Comparison of ENCODE assay signal across 24 cellular contexts in genomic region chr5:50318220-50318619, GRCh38.
DNase-seq lines count a peak whose midpoint lies in the region; ATAC-seq, FAIRE-seq and TF ChIP-seq lines count a peak whose summit lies in the region.
"Had no signal": no experiment of that assay in that cellular context is flagged by ENCODE, and none has a peak within 500 bp of the region (broad histone marks: within the 10 kb centered on the region; RNA-seq: fewer than 3 reads in every experiment).

No MANE protein-coding gene starts in this region.

- CTCF ChIA-PET in A549 (lab: Yijun Ruan, JAX) (no interaction called here), IMR-90 (lab: Yijun Ruan, JAX) (no interaction called here), K562 (lab: Yijun Ruan, JAX; ENCODE audit: low intra/inter-chr PET ratio) (no interaction called here)

- no peak overlapping the region for H4K8ac ChIP-seq in IMR-90 (ENCODE audit: low read depth in 2 of 2, low read length in 2 of 2)
- H4K8ac ChIP-seq in H9 (replicated peaks; ENCODE audit: insufficient read length, low read depth, low read length): no peak overlapping the region

- no peak overlapping the region for H2AK9ac ChIP-seq in IMR-90 (replicated peaks; ENCODE audit: low read depth, low read length, poor library complexity)

- intact Hi-C loops in IMR-90 (cut with micrococcal nuclease): no loop called here
- intact Hi-C loops in K562 (cut with micrococcal nuclease): no loop called here

- BruUV-seq in IMR-90 (replicated peaks; lab: Mats Ljungman, UMichigan): no TSS peak
- no TSS peak for BruUV-seq in K562 (replicated peaks; lab: Mats Ljungman, UMichigan)

- H3K4ac ChIP-seq in IMR-90 (ENCODE audit: low read depth, low read length): no peak overlapping the region
- no peak overlapping the region for H3K4ac ChIP-seq in H9 (ENCODE audit: low read depth, low read length)

- H3K23ac ChIP-seq in IMR-90 (ENCODE audit: low read depth, low read length) (no peak overlapping the region), H9 (ENCODE audit: insufficient read length, low read depth, low read length) (no peak overlapping the region)

- no peak overlapping the region for H2BK20ac ChIP-seq in IMR-90 (ENCODE audit: low read depth, low read length)
- no peak overlapping the region for H2BK20ac ChIP-seq in H9 (ENCODE audit: low read depth, low read length, poor library complexity, severe bottlenecking)

- H4K5ac ChIP-seq in IMR-90 (ENCODE audit: low read depth, low read length) (no peak overlapping the region), H9 (ENCODE audit: insufficient read length, low read depth, low read length) (no peak overlapping the region)

- H3K23me2 ChIP-seq in H9 (ENCODE audit: insufficient read length, low read depth, low read length, poor library complexity, severe bottlenecking): no peaks in the 10 kb centered on the region

- no peak overlapping the region for H2BK15ac ChIP-seq in IMR-90 (ENCODE audit: low read depth, low read length)
- no peak overlapping the region for H2BK15ac ChIP-seq in H9 (ENCODE audit: low read depth, low read length)

- no peak overlapping the region for H2BK12ac ChIP-seq in H9 (ENCODE audit: insufficient read length, low read depth, low read length)

- H2BK120ac ChIP-seq in IMR-90 (ENCODE audit: low read depth, low read length): no peak overlapping the region
- H2BK120ac ChIP-seq in H9 (ENCODE audit: low read depth, low read length, poor library complexity, severe bottlenecking): no peak overlapping the region

- DNase-seq in A549 (ENCODE audit: low read depth in 1 of 2, low spot score in 1 of 2) (no peak), IMR-90 (no peak), K562 (ENCODE audit: extremely low read depth in 1 of 4, low spot score in 3 of 4) (no peak), H9 (no peak), D341Med (ENCODE audit: low spot score) (no peak)
- DNase-seq: 8988T; AML-193; Caco-2; Calu3; CD4-positive, alpha-beta T cell; CD8-positive, alpha-beta T cell; DMS 273 treated with DMSO at 0.1 percent for 48 hours; DMS153; DMS53; DMS79; DND-41; EL; GDM1 had no signal

- H3K9ac ChIP-seq in IMR-90 (ENCODE audit: low read depth, low read length) (no peak overlapping the region), K562 (ENCODE audit: insufficient read depth in 1 of 2, low read depth in 2 of 2, low read length in 2 of 2) (no peak overlapping the region), H9 (ENCODE audit: extremely low read depth, insufficient read length, low read length) (no peak overlapping the region)
- H3K9ac ChIP-seq: BLaER1 treated with 17β-estradiol and CSF1 and Interleukin-3, amounts not matched to agents 10 nM and 100 nM had no signal

- dilution Hi-C loops in IMR-90 (cut with HindIII; ENCODE audit: low sequenced_read_pairs, unreplicated experiment): no loop called here

- H3K4me1 Mint-ChIP-seq in H9: no peaks in the 10 kb centered on the region
- H3K4me1 Mint-ChIP-seq: B cell had no signal

- POLR2A ChIA-PET in A549 (lab: Yijun Ruan, JAX) (no interaction called here), IMR-90 (lab: Charles Lee; ENCODE audit: unreplicated experiment) (no interaction called here), K562 (lab: Yijun Ruan, JAX) (no interaction called here)

- H3T11ph ChIP-seq in H9 (ENCODE audit: low read length): no peak overlapping the region

- H3K4me3 Mint-ChIP-seq in H9: no peak overlapping the region
- H3K4me3 Mint-ChIP-seq: B cell; CD4-positive, alpha-beta T cell; CD8-positive, alpha-beta T cell had no signal

- TF ChIP-seq POLR2A in A549 (IDR thresholded peaks at IDR 0.05; ENCODE audit: low read length) (no peak), IMR-90 (IDR thresholded peaks at IDR 0.05; ENCODE audit: low read depth, low read length) (no peak), K562 (conservative IDR thresholded peaks at IDR 0.05) (no peak)

- peaks cover 83 to 89% of the 10 kb centered on the region in 2 experiments for H3K9me3 Mint-ChIP-seq in H9
- H3K9me3 Mint-ChIP-seq: CD4-positive, alpha-beta T cell; CD8-positive, alpha-beta T cell had no signal

- H4K20me1 ChIP-seq in IMR-90 (ENCODE audit: insufficient read depth, low read length) (no peaks in the 10 kb centered on the region), K562 (replicated peaks; ENCODE audit: control insufficient read depth, insufficient read depth, low read length) (no peaks in the 10 kb centered on the region), H9 (ENCODE audit: control insufficient read depth, insufficient read depth, insufficient read length) (no peaks in the 10 kb centered on the region)
- H4K20me1 ChIP-seq: BLaER1 treated with 17β-estradiol and CSF1 and Interleukin-3, amounts not matched to agents 10 nM and 100 nM had no signal

- H3K27ac Mint-ChIP-seq in H9: no peak overlapping the region
- H3K27ac Mint-ChIP-seq: B cell; CD4-positive, alpha-beta T cell; CD8-positive, alpha-beta T cell had no signal

- H3K27me3 Mint-ChIP-seq in H9 (ENCODE audit: low read depth): no peaks in the 10 kb centered on the region
- H3K27me3 Mint-ChIP-seq: B cell had no signal

- H2BK5ac ChIP-seq in IMR-90 (ENCODE audit: low read depth, low read length, poor library complexity, severe bottlenecking) (no peak overlapping the region), H9 (ENCODE audit: insufficient read length, low read length) (no peak overlapping the region)

- H3K56ac ChIP-seq in IMR-90 (ENCODE audit: extremely low read depth, insufficient read depth, low read length) (no peak overlapping the region), H9 (ENCODE audit: insufficient read length, low read depth, low read length) (no peak overlapping the region)

- H3K79me2 ChIP-seq in K562 (ENCODE audit: control insufficient read depth, insufficient read depth, low read length): no peaks in the 10 kb centered on the region
- no peaks in the 10 kb centered on the region for H3K79me2 ChIP-seq in H9 (ENCODE audit: insufficient read depth, low read length)

- H3K27ac ChIP-seq in A549: no peak overlapping the region
- H3K27ac ChIP-seq in IMR-90 (ENCODE audit: insufficient read depth, low read length): no peak overlapping the region
- no peak overlapping the region for H3K27ac ChIP-seq in K562 (ENCODE audit: extremely low read depth, low read depth, low read length)
- H3K27ac ChIP-seq in H9 (ENCODE audit: insufficient read length, low read depth, low read length): no peak overlapping the region
- H3K27ac ChIP-seq: BLaER1 treated with 17β-estradiol and CSF1 and Interleukin-3, amounts not matched to agents 10 nM and 100 nM; C4-2B had no signal

- H3K14ac ChIP-seq in IMR-90 (replicated peaks; ENCODE audit: low read depth, low read length) (no peak overlapping the region), H9 (ENCODE audit: insufficient read depth, low read length) (no peak overlapping the region)

- FAIRE-seq in A549 (lab: Jason Lieb, UNC) (no peak), K562 (lab: Jason Lieb, UNC) (no peak)
- FAIRE-seq: GM12878, GM12892, GM18507 had no signal

- no peaks in the 10 kb centered on the region for H3K9me3 ChIP-seq in A549
- H3K9me3 ChIP-seq in IMR-90 (ENCODE audit: control insufficient read depth, insufficient read depth, low read length): no peaks in the 10 kb centered on the region
- no peaks in the 10 kb centered on the region; the same call in 1 of the 2 replicates for H3K9me3 ChIP-seq in K562 (replicated peaks; ENCODE audit: control insufficient read depth, insufficient read depth, low read depth, low read length)
- H3K9me3 ChIP-seq in H9 (ENCODE audit: control insufficient read depth, low read depth, low read length): peaks cover 57% of the 10 kb centered on the region
- H3K9me3 ChIP-seq: BLaER1 treated with 17β-estradiol and CSF1 and Interleukin-3, amounts not matched to agents 10 nM and 100 nM; Caco-2 had no signal

- no peak for ATAC-seq in A549
- no peak for ATAC-seq in IMR-90 (ENCODE audit: low read depth)
- no peak for ATAC-seq in K562
- ATAC-seq: CD8-positive, alpha-beta T cell; GM12878 had no signal

- H3K36me3 ChIP-seq in IMR-90 (ENCODE audit: control insufficient read depth, insufficient read depth, low read length) (no peaks in the 10 kb centered on the region), K562 (ENCODE audit: control insufficient read depth, insufficient read depth, low read length) (no peaks in the 10 kb centered on the region)
- H3K36me3 ChIP-seq: BLaER1 treated with 17β-estradiol and CSF1 and Interleukin-3, amounts not matched to agents 10 nM and 100 nM had no signal

- WGBS in A549 (ENCODE audit: missing lambda C conversion rate): 7% methylated on average over 1 of the region's 1 CpG
- no CpG with 5 or more reads among the region's 1 CpG for WGBS in IMR-90 (ENCODE audit: extremely low coverage in 2 of 2, insufficient read length in 1 of 2), 2 experiments
- 0% methylated on average over 1 of the region's 1 CpG for WGBS in K562 (ENCODE audit: insufficient coverage, low coverage, missing lambda C conversion rate)
- WGBS in H9 (ENCODE audit: extremely low coverage, insufficient read length, low lambda C conversion rate): no CpG with 5 or more reads among the region's 1 CpG

- H2AK5ac ChIP-seq in IMR-90 (ENCODE audit: low read depth, low read length): no peak overlapping the region
- H2AK5ac ChIP-seq in H9 (ENCODE audit: insufficient read length, low read length): no peak overlapping the region

- H3K18ac ChIP-seq in IMR-90 (ENCODE audit: low read depth, low read length): no peak overlapping the region
- no peak overlapping the region for H3K18ac ChIP-seq in H9 (ENCODE audit: insufficient read length, low read depth, low read length)

- no peak overlapping the region for H2AFZ ChIP-seq in IMR-90 (replicated peaks; ENCODE audit: low read length, poor library complexity)
- H2AFZ ChIP-seq in K562 (ENCODE audit: low read depth, low read length): no peak overlapping the region
- H2AFZ ChIP-seq in H9 (ENCODE audit: low read length): no peak overlapping the region

- in situ Hi-C loops in IMR-90 (cut with MboI; ENCODE audit: low sequenced_read_pairs) (no loop called here), K562 (cut with MboI) (no loop called here)

- H3K36me3 Mint-ChIP-seq in H9 (ENCODE audit: insufficient read depth in 1 of 3, low read depth in 3 of 3): peaks cover 2 to 14% (median 4%) of the 10 kb centered on the region in 3 experiments; a peak in 6 of 7 replicates
- H3K36me3 Mint-ChIP-seq: CD8-positive, alpha-beta T cell had no signal

- H3K4me3 ChIP-seq in A549 (no peak overlapping the region), IMR-90 (ENCODE audit: insufficient read depth, low read depth, low read length) (no peak overlapping the region), K562 (no peak overlapping the region)
- H3K4me3 ChIP-seq: BLaER1 treated with 17β-estradiol and CSF1 and Interleukin-3, amounts not matched to agents 10 nM and 100 nM; GM12878 had no signal

- no peaks in the 10 kb centered on the region for H3K4me1 ChIP-seq in A549
- H3K4me1 ChIP-seq in IMR-90 (ENCODE audit: control insufficient read depth, insufficient read depth, low read length): no peaks in the 10 kb centered on the region
- no peaks in the 10 kb centered on the region for H3K4me1 ChIP-seq in K562 (replicated peaks in 1 of 2; ENCODE audit: control insufficient read depth in 2 of 2, insufficient read depth in 2 of 2, low read length in 2 of 2)
- H3K4me1 ChIP-seq in H9 (ENCODE audit: insufficient read depth, low read length): no peaks in the 10 kb centered on the region
- H3K4me1 ChIP-seq: Caco-2 had no signal

- TF ChIP-seq CTCF in A549 (IDR thresholded peaks at IDR 0.05) (no peak), IMR-90 (conservative IDR thresholded peaks at IDR 0.05; ENCODE audit: low read depth, low read length) (no peak), K562 (IDR thresholded peaks at IDR 0.05 in 2 of 3, conservative IDR thresholded peaks at IDR 0.05 in 1 of 3; ENCODE audit: insufficient read depth in 2 of 3, low read depth in 1 of 3, low read length in 3 of 3) (no peak), H9 (conservative IDR thresholded peaks at IDR 0.05) (no peak)

- H3K79me1 ChIP-seq in IMR-90 (ENCODE audit: low read depth in 1 of 2, low read length in 2 of 2): no peaks in the 10 kb centered on the region
- no peaks in the 10 kb centered on the region for H3K79me1 ChIP-seq in H9 (ENCODE audit: insufficient read depth, low read depth, low read length, poor library complexity, severe bottlenecking)

- TF ChIP-seq RAD21 in A549 (conservative IDR thresholded peaks at IDR 0.05 in 1 of 2, IDR thresholded peaks at IDR 0.05 in 1 of 2) (no peak), IMR-90 (IDR thresholded peaks at IDR 0.05; ENCODE audit: low read length) (no peak), K562 (CRISPR knock-in tag; conservative IDR thresholded peaks at IDR 0.05 in 1 of 2, IDR thresholded peaks at IDR 0.05 in 1 of 2) (no peak)

- H3K9me1 ChIP-seq in IMR-90 (ENCODE audit: insufficient read depth, low read length) (no peaks in the 10 kb centered on the region), K562 (ENCODE audit: control insufficient read depth, insufficient read depth, low read length) (no peaks in the 10 kb centered on the region)

- TF ChIP-seq EP300 in A549 (IDR thresholded peaks at IDR 0.05) (no peak), K562 (IDR thresholded peaks at IDR 0.05; ENCODE audit: low read length) (no peak)

- no peak overlapping the region for H3K4me2 ChIP-seq in A549
- no peak overlapping the region for H3K4me2 ChIP-seq in IMR-90 (ENCODE audit: low read depth, low read length)
- H3K4me2 ChIP-seq in K562 (ENCODE audit: insufficient read depth, low read length): no peak overlapping the region
- H3K4me2 ChIP-seq in H9 (ENCODE audit: insufficient read depth, insufficient read length, low read length): no peak overlapping the region
- H3K4me2 ChIP-seq: BLaER1 treated with 17β-estradiol and CSF1 and Interleukin-3, amounts not matched to agents 10 nM and 100 nM had no signal

- H3K27me3 ChIP-seq in IMR-90 (ENCODE audit: control insufficient read depth, insufficient read depth, low read length) (no peaks in the 10 kb centered on the region), K562 (ENCODE audit: control insufficient read depth in 2 of 2, insufficient read depth in 2 of 2, low read length in 2 of 2) (no peaks in the 10 kb centered on the region), H9 (ENCODE audit: insufficient read depth, low read length) (no peaks in the 10 kb centered on the region)
- H3K27me3 ChIP-seq: BLaER1 treated with 17β-estradiol and CSF1 and Interleukin-3, amounts not matched to agents 10 nM and 100 nM had no signal

- H4K91ac ChIP-seq in IMR-90 (ENCODE audit: insufficient read depth, low read depth, low read length) (no peak overlapping the region), H9 (ENCODE audit: insufficient read length, low read depth, low read length) (no peak overlapping the region)

Comparison
In these comparisons a context has a peak if more than half of its experiments do, and no peak if none do; other contexts are left out.
1. Of the 35 proteins assayed by ChIP-seq in both K562 and A549: peak only in K562: none; only in A549: MAFK; in both: none; in neither: 34.